ENCODE assay signal across 16 cellular contexts in genomic region chr13:112721198-112722104, GRCh38. TPM values are rescaled to one million over a fixed set of nuclear protein-coding genes. Genes with fewer than 3 reads are reported as not detected.
DNase-seq lines count a peak whose midpoint lies in the region; ATAC-seq, FAIRE-seq and TF ChIP-seq lines count a peak whose summit lies in the region.
"Had no signal": no experiment of that assay in that cellular context is flagged by ENCODE, and none has a peak within 500 bp of the region (broad histone marks: within the 10 kb centered on the region; RNA-seq: fewer than 3 reads in every experiment).

No MANE protein-coding gene starts in this region.

- 65% methylated on average over 17 of the region's 26 CpGs for WGBS in K562 (ENCODE audit: insufficient coverage, low coverage, missing lambda C conversion rate)

- H3K36me3 Mint-ChIP-seq in progenitor cell of endocrine pancreas (ENCODE audit: insufficient read depth) = peaks cover 12% of the 10 kb centered on the region

- no peaks in the 10 kb centered on the region for H3K9me3 ChIP-seq in K562 (replicated peaks; ENCODE audit: control insufficient read depth, insufficient read depth, low read depth, low read length)
- H3K9me3 ChIP-seq in left lung = no peaks in the 10 kb centered on the region
- no peaks in the 10 kb centered on the region for H3K9me3 ChIP-seq in WERI-Rb-1 (ENCODE audit: severe bottlenecking)

- H3K4me1 ChIP-seq in K562 (replicated peaks in 1 of 2; ENCODE audit: control insufficient read depth in 2 of 2, insufficient read depth in 2 of 2, low read length in 2 of 2) (peaks cover 25 to 42% of the 10 kb centered on the region in 2 experiments), left lung (peaks cover 24 to 51% of the 10 kb centered on the region in 2 donors)

- peak overlapping the region; percentile 94 for H3K27ac Mint-ChIP-seq in progenitor cell of endocrine pancreas
- H3K27ac Mint-ChIP-seq: activated CD8-positive, alpha-beta T cell treated with anti-CD3 and anti-CD28 coated beads, Interleukin-2, amount 10 ng/mL, durations not matched to agents 7 days and 5 days had no signal

- no peak for TF ChIP-seq EP300 in K562 (IDR thresholded peaks at IDR 0.05; ENCODE audit: low read length)

- peak; percentile 44 for ATAC-seq in K562
- no peak for ATAC-seq in left lung
- ATAC-seq in GM21423 (IDR thresholded peaks at IDR 0.05; ENCODE audit: unreplicated experiment) = no peak
- ATAC-seq: activated CD8-positive, alpha-beta T cell treated with anti-CD3 and anti-CD28 coated beads, Interleukin-2, amount 10 ng/mL, durations not matched to agents 7 days and 5 days had no signal

- H3K27me3 ChIP-seq in H7 (ENCODE audit: control insufficient read depth, insufficient read depth, low read length) (no peaks in the 10 kb centered on the region), K562 (ENCODE audit: control insufficient read depth in 2 of 2, insufficient read depth in 2 of 2, low read length in 2 of 2) (no peaks in the 10 kb centered on the region), left lung (no peaks in the 10 kb centered on the region), WERI-Rb-1 (ENCODE audit: insufficient read depth, low read depth, severe bottlenecking) (no peaks in the 10 kb centered on the region)

- TF ChIP-seq POLR2A in K562 (conservative IDR thresholded peaks at IDR 0.05) = no peak

- no peak overlapping the region for H2AFZ ChIP-seq in K562 (ENCODE audit: low read depth, low read length)

- no peaks in the 10 kb centered on the region; the same call in 1 of the 2 replicates for H3K36me3 ChIP-seq in H7 (replicated peaks; ENCODE audit: control insufficient read depth, insufficient read depth, low read length)
- H3K36me3 ChIP-seq in K562 (ENCODE audit: control insufficient read depth, insufficient read depth, low read length) = 0 out of 3 replicates have a peak, but pooled peaks cover 2% of the 10 kb centered on the region
- peaks cover 0 to 4% of the 10 kb centered on the region in 2 donors for H3K36me3 ChIP-seq in left lung
- H3K36me3 ChIP-seq in WERI-Rb-1 = peaks cover 3% of the 10 kb centered on the region

- peak; percentile 55 for DNase-seq in H7
- peak in 3 of 4 experiments; percentile 30 to 41 (median 37) for DNase-seq in K562 (ENCODE audit: extremely low read depth in 1 of 4, low spot score in 3 of 4)
- DNase-seq in left lung = no peak
- DNase-seq in progenitor cell of endocrine pancreas (ENCODE audit: low spot score, unreplicated experiment) = no peak
- no peak for DNase-seq in epidermal melanocyte (ENCODE audit: insufficient read length, low spot score)
- DNase-seq in NCI-H128 (lab: John Stamatoyannopoulos, UW; ENCODE audit: unreplicated experiment) = no peak
- DNase-seq in WERI-Rb-1 = no peak
- DNase-seq: activated CD8-positive, alpha-beta T cell treated with anti-CD3 and anti-CD28 coated beads, Interleukin-2, amount 10 ng/mL, durations not matched to agents 7 days and 5 days; activated naive CD4-positive, alpha-beta T cell; DMS153; NCI-H187; NCI-H82; SHP77 treated with DMSO at 0.1 percent for 48 hours; stimulated activated CD8-positive, alpha-beta memory T cell treated with anti-CD3 and anti-CD28 coated beads, Interleukin-4, amount 100 ng/mL, for 48 hours had no signal

- peaks cover 39% of the 10 kb centered on the region for H3K79me2 ChIP-seq in K562 (ENCODE audit: control insufficient read depth, insufficient read depth, low read length)

- H4K20me1 ChIP-seq in K562 (replicated peaks; ENCODE audit: control insufficient read depth, insufficient read depth, low read length) = peaks cover 22% of the 10 kb centered on the region; the same call in 1 of the 2 replicates

- no TSS peak for BruUV-seq in K562 (replicated peaks; lab: Mats Ljungman, UMichigan)

- no peaks in the 10 kb centered on the region for H3K27me3 Mint-ChIP-seq in progenitor cell of endocrine pancreas

- no peak overlapping the region for H3K4me3 Mint-ChIP-seq in progenitor cell of endocrine pancreas (ENCODE audit: low read depth)
- H3K4me3 Mint-ChIP-seq: activated CD8-positive, alpha-beta T cell treated with anti-CD3 and anti-CD28 coated beads, Interleukin-2, amount 10 ng/mL, durations not matched to agents 7 days and 5 days had no signal

- intact Hi-C loops in K562 (cut with micrococcal nuclease) (no loop called here), left lung (cut with DNase I) (no loop called here)

- TF ChIP-seq CTCF in K562 (IDR thresholded peaks at IDR 0.05 in 2 of 3, conservative IDR thresholded peaks at IDR 0.05 in 1 of 3; ENCODE audit: insufficient read depth in 2 of 3, low read depth in 1 of 3, low read length in 3 of 3) (no peak), left lung (IDR thresholded peaks at IDR 0.05) (no peak), progenitor cell of endocrine pancreas (IDR thresholded peaks at IDR 0.05; ENCODE audit: unreplicated experiment) (no peak), WERI-Rb-1 (IDR thresholded peaks at IDR 0.05; ENCODE audit: low read depth, low read length) (no peak)

- peak; percentile 44 for FAIRE-seq in K562 (lab: Jason Lieb, UNC)

- TF ChIP-seq RAD21 in K562 (CRISPR knock-in tag; conservative IDR thresholded peaks at IDR 0.05 in 1 of 2, IDR thresholded peaks at IDR 0.05 in 1 of 2) = no peak

- H3K4me3 ChIP-seq in H7 (ENCODE audit: insufficient read depth, low read depth, low read length) = no peak overlapping the region
- no peak overlapping the region for H3K4me3 ChIP-seq in K562
- no peak overlapping the region for H3K4me3 ChIP-seq in left lung
- no peak overlapping the region for H3K4me3 ChIP-seq in WERI-Rb-1 (ENCODE audit: low read depth, low read length)

- peaks cover 3% of the 10 kb centered on the region for H3K9me3 Mint-ChIP-seq in progenitor cell of endocrine pancreas (ENCODE audit: low read depth)

- peaks cover 68% of the 10 kb centered on the region for H3K4me1 Mint-ChIP-seq in progenitor cell of endocrine pancreas (ENCODE audit: low read depth)

- H3K27ac ChIP-seq in K562 (ENCODE audit: extremely low read depth, low read depth, low read length) (peak overlapping the region; percentile 59; the same call in 1 of the 3 replicates), left lung (peak overlapping the region; percentile 69 to 78), WERI-Rb-1 (no peak overlapping the region)
- H3K27ac ChIP-seq: KMS-11 had no signal

- H3K4me2 ChIP-seq in K562 (ENCODE audit: insufficient read depth, low read length) = peak overlapping the region; percentile 11; the same call in 1 of the 2 replicates
- H3K4me2 ChIP-seq: KMS-11 had no signal

- in situ Hi-C loops in K562 (cut with MboI) = no loop called here

- H3K9ac ChIP-seq in K562 (ENCODE audit: insufficient read depth in 1 of 2, low read depth in 2 of 2, low read length in 2 of 2) = peak overlapping the region in 1 of 2 experiments; percentile 56; a peak in 1 of 4 replicates
- H3K9ac ChIP-seq: KMS-11 had no signal

- H3K9me1 ChIP-seq in K562 (ENCODE audit: control insufficient read depth, insufficient read depth, low read length) = no peaks in the 10 kb centered on the region

- CTCF ChIA-PET in K562 (lab: Yijun Ruan, JAX; ENCODE audit: low intra/inter-chr PET ratio) = no interaction called here

- POLR2A ChIA-PET in K562 (lab: Yijun Ruan, JAX) = interaction anchor here (1.7 kb wide), 1 partner anchor 10 kb away, joined by 4 read pairs; no protein-coding TSS in a partner anchor

TF ChIP-seq in K562, 482 proteins besides CTCF, POLR2A, EP300 and RAD21 (continues in another document):
- 0 out of 2 replicates have a peak, but pooled peaks have one; percentile 35 for TF ChIP-seq NR2C1 (IDR thresholded peaks at IDR 0.05)
- no peak for TF ChIP-seq NR2C1 (tag; IDR thresholded peaks at IDR 0.05)
- TF ChIP-seq ZBTB33 (CRISPR knock-in tag; IDR thresholded peaks at IDR 0.05) = peak; percentile 89
- no peak for TF ChIP-seq TRIM24 (IDR thresholded peaks at IDR 0.05)

RNA-seq across cellular contexts. Expression of gene ATP11A, which starts 31.6 kb away (rescaled TPM):
- 9.9 and 14.7 TPM in 2 replicates for total RNA-seq in H7 (2014; rRNA removed; shearing (Covaris generic))
- total RNA-seq in K562 (2011; cell fraction: chromatin; rRNA removed; ENCODE audit: low replicate concordance) = 106 and 127 TPM in 2 replicates
- 46.5 and 55.5 TPM in 2 replicates for total RNA-seq in K562 (2011; cell fraction: nucleolus; rRNA removed)
- 73.7 and 99.4 TPM in 2 replicates for total RNA-seq in K562 (2011; cell fraction: nucleoplasm; rRNA removed)
- total RNA-seq in K562 (2014; rRNA removed) = 4.2 and 5.4 TPM in 2 replicates
- total RNA-seq in K562 (2014; rRNA removed; fragmentation: Illumina TruSeq; extraction: Trizol) = 4.8 and 5.5 TPM in 2 replicates
- total RNA-seq in K562 (2015; rRNA removed; fragmentation: Illumina TruSeq; extraction: Trizol) = 3.4 TPM in 2 replicates
- total RNA-seq in K562 (2021) = 28.6 and 34.2 TPM in 2 replicates
- polyA plus RNA-seq in K562 (2011; rRNA removed) = 2.9 and 4.3 TPM in 2 replicates
- 3.6 and 3.8 TPM in 2 replicates for polyA plus RNA-seq in K562 (2011; cell fraction: cytosol; rRNA removed)
- polyA plus RNA-seq in K562 (2011; cell fraction: nucleus; rRNA removed) = 41.4 and 54.7 TPM in 2 replicates
- polyA plus RNA-seq in K562 (2012) = 9.8 and 16.5 TPM in 2 replicates
- polyA plus RNA-seq in K562 (2014; fragmentation: Illumina TruSeq; extraction: Trizol) = 9.0 and 11.1 TPM in 2 replicates
- polyA plus RNA-seq in K562 (2014; fragmentation: Nextera tagmentation; extraction: Ambion mirVana) = under 1 TPM; 0.38 to 0.55 TPM
- polyA plus RNA-seq in K562 (2014; rRNA removed) = 8.4 and 8.6 TPM in 2 replicates
- polyA minus RNA-seq in K562 (2011; rRNA and poly(A)+ RNA removed) = 8.1 and 10.1 TPM in 2 replicates
- 9.3 and 15.4 TPM in 2 replicates for polyA minus RNA-seq in K562 (2011; cell fraction: cytosol; rRNA and poly(A)+ RNA removed)
- polyA minus RNA-seq in K562 (2011; cell fraction: nucleus; rRNA and poly(A)+ RNA removed) = 19.8 and 28.4 TPM in 2 replicates
- total RNA-seq in left lung = 100 to 1,000 TPM; 271 to 457 TPM
- 100 and 109 TPM in 2 replicates for total RNA-seq in progenitor cell of endocrine pancreas

Comparison
In these comparisons a context has a peak if more than half of its experiments do, and no peak if none do; other contexts are left out.
1. DNase-seq: peak in H7 (single experiment) and K562 (3 of 4); none in left lung (0 of 2), progenitor cell of endocrine pancreas (single experiment), epidermal melanocyte (single experiment), NCI-H128 (single experiment) and WERI-Rb-1 (single experiment).